23 cellular contexts compared by ENCODE assay signal in genomic region chrX:65841263-65841662, GRCh38.
A peak's percentile ranks its signal among the peaks of the same experiment; 100 is the strongest.
DNase-seq lines count a peak whose midpoint lies in the region; ATAC-seq and TF ChIP-seq lines count a peak whose summit lies in the region.
"Had no signal": no experiment of that assay in that cellular context is flagged by ENCODE, and none has a peak within 500 bp of the region (broad histone marks: within the 10 kb centered on the region; RNA-seq: fewer than 3 reads in every experiment).

No MANE protein-coding gene starts in this region.

- no peaks in the 10 kb centered on the region for H3K36me3 ChIP-seq in esophagus muscularis mucosa
- H3K36me3 ChIP-seq: BLaER1 had no signal

- ATAC-seq in GM18907 (IDR thresholded peaks at IDR 0.05; ENCODE audit: unreplicated experiment) (peak; percentile 80), GM19452 (IDR thresholded peaks at IDR 0.05; ENCODE audit: unreplicated experiment) (peak; percentile 67), HG02759 (IDR thresholded peaks at IDR 0.05; ENCODE audit: unreplicated experiment) (peak; percentile 54), HG03521 (IDR thresholded peaks at IDR 0.05; ENCODE audit: unreplicated experiment) (no peak), left ventricle myocardium superior (no peak)
- ATAC-seq: PC-3, SK-N-SH treated with all-trans-retinoic acid at 6 μM for 48 hours, T-helper 17 cell had no signal

- TF ChIP-seq CTCF in esophagus muscularis mucosa (IDR thresholded peaks at IDR 0.05), result no peak

- intact Hi-C loops in esophagus muscularis mucosa (cut with DNase I) (no loop called here), left ventricle myocardium superior (cut with micrococcal nuclease) (no loop called here)

- TF ChIP-seq EP300 in esophagus muscularis mucosa (IDR thresholded peaks at IDR 0.05), result no peak

- peak; percentile 5 for DNase-seq in esophagus muscularis mucosa (ENCODE audit: extremely low spot score)
- DNase-seq in SK-N-DZ (ENCODE audit: low spot score), result no peak
- no peak for DNase-seq in HUDEP-2 (lab: John Stamatoyannopoulos, UW; ENCODE audit: unreplicated experiment in 76 of 76)
- DNase-seq in left ventricle myocardium superior, result no peak
- DNase-seq: CD4-positive, CD25-positive, alpha-beta regulatory T cell; DMS53; HCEC 1CT; MV-4-11; NCI-H1105; NCI-H1436 treated with DMSO at 0.1 percent for 48 hours; NCI-H187 treated with DMSO at 0.1 percent for 48 hours; NCI-H446; NCI-H524 treated with DMSO at 0.1 percent for 48 hours; NCI-H82; NK-92 treated with Interleukin-12 subunit alpha and Interleukin-12 subunit beta, amount 100 ng/mL, for 24 hours; PC-3; T-helper 17 cell had no signal

- no peak overlapping the region for H3K4me3 ChIP-seq in esophagus muscularis mucosa
- H3K4me3 ChIP-seq: BLaER1 had no signal

- no peaks in the 10 kb centered on the region for H3K27me3 ChIP-seq in esophagus muscularis mucosa
- H3K27me3 ChIP-seq: BLaER1 had no signal

- whole genome bisulfite sequencing in esophagus muscularis mucosa, result 85% methylated on average over 2 of the region's 2 CpGs

- no peak for TF ChIP-seq POLR2A in esophagus muscularis mucosa (IDR thresholded peaks at IDR 0.05; ENCODE audit: low read depth)

- no peaks in the 10 kb centered on the region for H3K9me3 ChIP-seq in esophagus muscularis mucosa
- H3K9me3 ChIP-seq: BLaER1 had no signal

- no peak overlapping the region for H3K27ac ChIP-seq in esophagus muscularis mucosa (replicated peaks in 1 of 4)
- H3K27ac ChIP-seq: BLaER1 had no signal

- no peaks in the 10 kb centered on the region for H3K4me1 ChIP-seq in esophagus muscularis mucosa
- H3K4me1 ChIP-seq: BLaER1 had no signal

Comparison
In these comparisons a context has a peak if more than half of its experiments do, and no peak if none do; other contexts are left out.
1. ATAC-seq: peak in GM18907 (single experiment), GM19452 (single experiment) and HG02759 (single experiment); none in HG03521 (single experiment) and left ventricle myocardium superior (single experiment).